Comparison of ENCODE assay signal across 9 cellular contexts in genomic region chr5:72920690-72921089, GRCh38. TPM values are rescaled to one million over a fixed set of nuclear protein-coding genes. Genes with fewer than 3 reads are reported as not detected.
DNase-seq lines count a peak whose midpoint lies in the region; ATAC-seq, FAIRE-seq and TF ChIP-seq lines count a peak whose summit lies in the region.
"Had no signal": no experiment of that assay in that cellular context is flagged by ENCODE, and none has a peak within 500 bp of the region (broad histone marks: within the 10 kb centered on the region; RNA-seq: fewer than 3 reads in every experiment).

No MANE protein-coding gene starts in this region.

- peaks cover 42% of the 10 kb centered on the region for H3F3A ChIP-seq in GM23248 (ENCODE audit: insufficient read depth)

- WGBS in A549 (ENCODE audit: missing lambda C conversion rate): 1% methylated on average over 2 of the region's 2 CpGs
- WGBS in GM23248 (ENCODE audit: low coverage in 1 of 2, low lambda C conversion rate in 2 of 2, missing lambda C conversion rate in 2 of 2), 2 experiments: 0 to 2% methylated on average over 2 of the region's 2 CpGs

- FAIRE-seq in A549 (lab: Jason Lieb, UNC): peak; percentile 84

- peak; percentile 79 to 80 for TF ChIP-seq RAD21 in A549 (conservative IDR thresholded peaks at IDR 0.05 in 1 of 2, IDR thresholded peaks at IDR 0.05 in 1 of 2)

- no peak overlapping the region for H3K4me3 ChIP-seq in A549
- H3K4me3 ChIP-seq in GM23248: no peak overlapping the region

- H3K79me2 ChIP-seq in GM23248 (ENCODE audit: insufficient read depth): no peaks in the 10 kb centered on the region

- in situ Hi-C loops in GM23248 (cut with MboI): no loop called here

- H3K27ac ChIP-seq in A549 (no peak overlapping the region), GM23248 (no peak overlapping the region)

- no peaks in the 10 kb centered on the region for H3K27me3 ChIP-seq in GM23248 (replicated peaks; ENCODE audit: insufficient read depth)

- DNase-seq in A549 (ENCODE audit: low read depth in 1 of 2, low spot score in 1 of 2) (peak; percentile 33 to 47), GM23248 (peak; percentile 40), RPMI7951 (ENCODE audit: low read depth) (peak; percentile 30), foreskin melanocyte (peak; percentile 29), GOT3 (lab: John Stamatoyannopoulos, UW) (no peak), germinal center (ENCODE audit: low spot score) (no peak)
- DNase-seq in activated CD4-positive, alpha-beta T cell treated with anti-CD3 and anti-CD28 coated beads for 48 hours: no peak
- DNase-seq: activated naive CD4-positive, alpha-beta T cell treated with Interleukin-2 at 50 U/mL for 16 hours had no signal

- no peak overlapping the region for H3K9ac ChIP-seq in GM23248

- H4K20me1 ChIP-seq in GM23248 (ENCODE audit: insufficient read depth): no peaks in the 10 kb centered on the region

- POLR2A ChIA-PET in A549 (lab: Yijun Ruan, JAX): interaction anchor here (1.4 kb wide), 1 partner anchor 35 kb away, joined by 6 read pairs; the partner anchor contains the start of gene FCHO2

- H3K4me1 ChIP-seq in A549 (no peaks in the 10 kb centered on the region), GM23248 (ENCODE audit: insufficient read depth) (no peaks in the 10 kb centered on the region)

- ATAC-seq in A549 (peak; percentile 73 to 79), GM21576 (IDR thresholded peaks at IDR 0.05; ENCODE audit: unreplicated experiment) (no peak)

- H3K4me2 ChIP-seq in A549: no peak overlapping the region
- H3K4me2 ChIP-seq in GM23248 (ENCODE audit: unreplicated experiment): no peak overlapping the region

- H2AFZ ChIP-seq in GM23248: no peak overlapping the region

- TF ChIP-seq EP300 in A549 (IDR thresholded peaks at IDR 0.05): no peak

- no peak for TF ChIP-seq POLR2A in A549 (IDR thresholded peaks at IDR 0.05; ENCODE audit: low read length)

- H3K36me3 ChIP-seq in GM23248 (ENCODE audit: low read depth): no peaks in the 10 kb centered on the region

- CTCF ChIA-PET in A549 (lab: Yijun Ruan, JAX): interaction anchor here (0.9 to 2.6 kb wide), 6 partner anchors 10 to 523 kb away, joined by 3 to 6 read pairs (median 4); no protein-coding TSS in a partner anchor

- no peaks in the 10 kb centered on the region for H3K9me2 ChIP-seq in GM23248 (ENCODE audit: insufficient read depth)

- H3K9me3 ChIP-seq in A549: no peaks in the 10 kb centered on the region
- no peaks in the 10 kb centered on the region for H3K9me3 ChIP-seq in GM23248 (ENCODE audit: low read depth)

- peak; percentile 64 for TF ChIP-seq CTCF in A549 (IDR thresholded peaks at IDR 0.05)

TF ChIP-seq in A549, 52 proteins besides CTCF, POLR2A, EP300 and RAD21:
- TF ChIP-seq CBX2 (IDR thresholded peaks at IDR 0.05; ENCODE audit: borderline replicate concordance, low read depth) (no peak), SMC3 (IDR thresholded peaks at IDR 0.05) (peak; percentile 56; the same call in 2 of the 3 replicates), FOSB (CRISPR knock-in tag; IDR thresholded peaks at IDR 0.05) (no peak)
TF ChIP-seq in A549: peak in this region for 1.

RNA-seq across cellular contexts. Expression of gene FCHO2, which starts 35.2 kb away (rescaled TPM):
- polyA plus RNA-seq in A549 (2011; rRNA removed): 14.9 and 20.2 TPM in 2 replicates
- 5.1 and 9.3 TPM in 2 replicates for polyA plus RNA-seq in A549 (2012; cell fraction: cytosol; rRNA removed)
- 6.8 and 8.6 TPM in 2 replicates for polyA plus RNA-seq in A549 (2012; cell fraction: nucleus; rRNA removed)
- polyA plus RNA-seq in A549 (2017; fragmentation: RNase III; extraction: RNeasy Plus Mini Kit Qiagen cat#74134 plus additional on column Dnase treatment): 9.1 to 9.8 TPM (median 9.6 TPM) in 3 replicates
- polyA minus RNA-seq in A549 (2011; rRNA and poly(A)+ RNA removed): 50.0 and 63.9 TPM in 2 replicates
- total RNA-seq in GM23248 (2014; rRNA removed; shearing (Covaris generic)): 18.6 and 25.8 TPM in 2 replicates
- polyA plus RNA-seq in GM23248 (2016; fragmentation: Nextera tagmentation; extraction: Ambion mirVana): 13.5 and 13.8 TPM in 2 replicates
- total RNA-seq in RPMI7951 (2014; rRNA removed; shearing (Covaris generic)): 9.6 and 12.0 TPM in 2 replicates

Comparison
In these comparisons a context has a peak if more than half of its experiments do, and no peak if none do; other contexts are left out.
1. DNase-seq: peak in A549 (2 of 2), GM23248 (single experiment), RPMI7951 (single experiment) and foreskin melanocyte (single experiment); none in GOT3 (single experiment), activated CD4-positive, alpha-beta T cell treated with anti-CD3 and anti-CD28 coated beads for 48 hours (single experiment) and germinal center (single experiment).